In genomic region chr2:27453968-27454367, GRCh38 we compare ENCODE assay signal across 23 cellular contexts. TPM values are rescaled to one million over a fixed set of nuclear protein-coding genes. Genes with fewer than 3 reads are reported as not detected.
"Had no signal": no experiment of that assay in that cellular context is flagged by ENCODE, and none has a peak within 500 bp of the region (broad histone marks: within the 10 kb centered on the region; RNA-seq: fewer than 3 reads in every experiment).

No MANE protein-coding gene starts in this region.

- H3K27ac ChIP-seq: coronary artery, esophagus squamous epithelium, gastroesophageal sphincter, neutrophil, pancreas, tibial nerve had no signal

- H3K36me3 Mint-ChIP-seq: activated naive CD4-positive, alpha-beta T cell treated with anti-CD3 and anti-CD28 coated beads, Interleukin-2, amount 10 ng/mL, durations not matched to agents 7 days and 5 days; natural killer cell treated with Interleukin-12 subunit alpha and Interleukin-12 subunit beta and Interleukin-15 and Interleukin-18, amount 100 ng/mL, for 72 hours had no signal

- H3K4me3 Mint-ChIP-seq: activated naive CD4-positive, alpha-beta T cell treated with anti-CD3 and anti-CD28 coated beads, Interleukin-2, amount 10 ng/mL, durations not matched to agents 7 days and 5 days; activated T-cell treated with anti-CD3 and anti-CD28 coated beads, Interleukin-2, amount 50 U/mL, for 24 hours; memory B cell; natural killer cell treated with Interleukin-12 subunit alpha and Interleukin-12 subunit beta and Interleukin-15 and Interleukin-18, amount 100 ng/mL, for 72 hours; stimulated activated naive CD8-positive, alpha-beta T cell treated with anti-CD3 and anti-CD28 coated beads, Interleukin-15, Interleukin-2, amounts not matched to agents 100 ng/mL and 50 ng/mL, for 24 hours had no signal

- H3K27me3 ChIP-seq: esophagus squamous epithelium, gastroesophageal sphincter, neutrophil, pancreas, tibial nerve had no signal

- H3K4me1 Mint-ChIP-seq: memory B cell had no signal

- H3K27me3 Mint-ChIP-seq: activated naive CD4-positive, alpha-beta T cell treated with anti-CD3 and anti-CD28 coated beads, Interleukin-2, amount 10 ng/mL, durations not matched to agents 7 days and 5 days; activated T-cell treated with anti-CD3 and anti-CD28 coated beads, Interleukin-2, amount 50 U/mL, for 24 hours; memory B cell; natural killer cell treated with Interleukin-12 subunit alpha and Interleukin-12 subunit beta and Interleukin-15 and Interleukin-18, amount 100 ng/mL, for 72 hours; stimulated activated naive CD8-positive, alpha-beta T cell treated with anti-CD3 and anti-CD28 coated beads, Interleukin-15, Interleukin-2, amounts not matched to agents 100 ng/mL and 50 ng/mL, for 24 hours had no signal

- H3K9me3 Mint-ChIP-seq: activated naive CD4-positive, alpha-beta T cell treated with anti-CD3 and anti-CD28 coated beads, Interleukin-2, amount 10 ng/mL, durations not matched to agents 7 days and 5 days; activated T-cell treated with anti-CD3 and anti-CD28 coated beads, Interleukin-2, amount 50 U/mL, for 24 hours; memory B cell; natural killer cell treated with Interleukin-12 subunit alpha and Interleukin-12 subunit beta and Interleukin-15 and Interleukin-18, amount 100 ng/mL, for 72 hours; stimulated activated naive CD8-positive, alpha-beta T cell treated with anti-CD3 and anti-CD28 coated beads, Interleukin-15, Interleukin-2, amounts not matched to agents 100 ng/mL and 50 ng/mL, for 24 hours had no signal

- H3K4me3 ChIP-seq: coronary artery, esophagus squamous epithelium, gastroesophageal sphincter, pancreas, tibial nerve had no signal

- ATAC-seq: gastroesophageal sphincter; left cardiac atrium; natural killer cell treated with Interleukin-12 subunit alpha and Interleukin-12 subunit beta and Interleukin-15 and Interleukin-18, amount 100 ng/mL, for 72 hours; pancreas had no signal

- DNase-seq: activated naive CD4-positive, alpha-beta T cell treated with anti-CD3 and anti-CD28 coated beads, Interleukin-2, amount 10 ng/mL, durations not matched to agents 7 days and 5 days; activated T-cell treated with anti-CD3 and anti-CD28 coated beads, Interleukin-2, amount 50 U/mL, for 24 hours; amygdala; cerebellar nuclear complex; esophagus squamous epithelium; head of caudate nucleus; hypothalamus; islet precursor cell; left cardiac atrium; pancreas; right cardiac atrium; stimulated activated CD4-positive, alpha-beta T cell treated with anti-CD3 and anti-CD28 coated beads, Interleukin-12 subunit alpha, Interleukin-12 subunit beta, amount 100 ng/mL, for 4 hours; stimulated activated CD4-positive, alpha-beta T cell treated with anti-CD3 and anti-CD28 coated beads, Interleukin-4, amount 100 ng/mL, for 4 hours; T-helper 1 cell had no signal

- H3K4me1 ChIP-seq: esophagus squamous epithelium, gastroesophageal sphincter, pancreas, tibial nerve had no signal

- H3K9me3 ChIP-seq: esophagus squamous epithelium, gastroesophageal sphincter, neutrophil, pancreas, tibial nerve had no signal

- H3K27ac Mint-ChIP-seq: activated T-cell treated with anti-CD3 and anti-CD28 coated beads, Interleukin-2, amount 50 U/mL, for 24 hours; memory B cell; natural killer cell treated with Interleukin-12 subunit alpha and Interleukin-12 subunit beta and Interleukin-15 and Interleukin-18, amount 100 ng/mL, for 72 hours; stimulated activated naive CD8-positive, alpha-beta T cell treated with anti-CD3 and anti-CD28 coated beads, Interleukin-15, Interleukin-2, amounts not matched to agents 100 ng/mL and 50 ng/mL, for 24 hours had no signal

RNA-seq across cellular contexts. Expression of gene KRTCAP3, which starts 11.8 kb away (rescaled TPM):
- total RNA-seq: left cardiac atrium, pulmonary artery endothelial cell, skeletal muscle tissue had no signal

RNA-seq across cellular contexts. Expression of gene FNDC4, which starts 41.0 kb away (rescaled TPM):
- total RNA-seq: natural killer cell treated with Interleukin-12 subunit alpha and Interleukin-12 subunit beta and Interleukin-15 and Interleukin-18, amount 100 ng/mL, for 72 hours had no signal

RNA-seq across cellular contexts. Expression of gene GCKR, which starts 42.7 kb away (rescaled TPM):
- total RNA-seq: natural killer cell treated with Interleukin-12 subunit alpha and Interleukin-12 subunit beta and Interleukin-15 and Interleukin-18, amount 100 ng/mL, for 72 hours; skeletal muscle tissue; tibial nerve had no signal
